1 cellular context compared by ENCODE assay signal in the genomic region with DNA sequence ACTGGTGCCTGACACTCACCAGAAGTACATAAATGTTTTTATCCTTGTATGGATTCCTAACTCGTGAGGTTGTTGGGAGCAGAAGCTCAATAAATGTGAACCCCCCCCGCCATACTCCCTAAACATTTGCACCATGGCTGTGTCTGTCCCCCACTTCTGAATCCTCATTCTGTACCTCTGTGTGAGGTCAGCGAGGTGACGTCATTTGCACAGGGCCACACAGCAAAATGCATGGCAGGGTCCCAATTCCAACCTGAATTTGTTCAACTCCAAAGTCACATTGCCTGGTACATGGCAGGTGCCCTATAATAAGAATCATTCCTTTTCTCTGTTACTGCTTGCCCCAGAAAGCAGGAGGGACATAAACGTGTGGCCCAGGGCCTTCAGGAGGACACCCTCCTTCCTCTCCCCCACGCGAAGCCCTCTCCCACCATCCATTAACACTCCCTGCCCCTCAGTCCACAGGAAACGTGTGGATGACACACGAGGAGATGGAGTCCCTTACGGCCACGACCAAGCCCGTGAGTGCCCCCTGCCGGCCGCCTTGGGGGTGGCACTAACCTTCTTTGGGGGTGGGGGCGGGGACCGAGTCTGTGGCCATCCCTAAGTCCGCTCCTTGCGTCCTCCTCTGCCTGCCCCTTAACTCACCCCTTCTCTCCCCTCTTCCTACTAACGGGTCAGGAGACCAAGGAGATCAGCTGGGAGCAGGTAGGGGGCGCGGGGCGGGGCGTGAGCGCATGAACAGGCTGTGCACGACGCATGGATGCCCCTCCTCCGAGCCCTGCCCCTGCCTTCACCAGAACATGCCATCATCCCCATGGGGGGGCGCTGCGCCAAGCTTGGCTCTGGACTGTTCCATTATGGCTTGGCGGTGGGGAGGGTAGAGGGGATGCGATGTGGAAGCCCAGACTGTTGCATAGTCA.
TF ChIP-seq lines count a peak whose summit lies in the region.

No MANE protein-coding gene starts in this region.

TF ChIP-seq in K562, 482 proteins besides CTCF, POLR2A, EP300 and RAD21 (continued from another document and continues in another):
- TF ChIP-seq, protein P1, sequence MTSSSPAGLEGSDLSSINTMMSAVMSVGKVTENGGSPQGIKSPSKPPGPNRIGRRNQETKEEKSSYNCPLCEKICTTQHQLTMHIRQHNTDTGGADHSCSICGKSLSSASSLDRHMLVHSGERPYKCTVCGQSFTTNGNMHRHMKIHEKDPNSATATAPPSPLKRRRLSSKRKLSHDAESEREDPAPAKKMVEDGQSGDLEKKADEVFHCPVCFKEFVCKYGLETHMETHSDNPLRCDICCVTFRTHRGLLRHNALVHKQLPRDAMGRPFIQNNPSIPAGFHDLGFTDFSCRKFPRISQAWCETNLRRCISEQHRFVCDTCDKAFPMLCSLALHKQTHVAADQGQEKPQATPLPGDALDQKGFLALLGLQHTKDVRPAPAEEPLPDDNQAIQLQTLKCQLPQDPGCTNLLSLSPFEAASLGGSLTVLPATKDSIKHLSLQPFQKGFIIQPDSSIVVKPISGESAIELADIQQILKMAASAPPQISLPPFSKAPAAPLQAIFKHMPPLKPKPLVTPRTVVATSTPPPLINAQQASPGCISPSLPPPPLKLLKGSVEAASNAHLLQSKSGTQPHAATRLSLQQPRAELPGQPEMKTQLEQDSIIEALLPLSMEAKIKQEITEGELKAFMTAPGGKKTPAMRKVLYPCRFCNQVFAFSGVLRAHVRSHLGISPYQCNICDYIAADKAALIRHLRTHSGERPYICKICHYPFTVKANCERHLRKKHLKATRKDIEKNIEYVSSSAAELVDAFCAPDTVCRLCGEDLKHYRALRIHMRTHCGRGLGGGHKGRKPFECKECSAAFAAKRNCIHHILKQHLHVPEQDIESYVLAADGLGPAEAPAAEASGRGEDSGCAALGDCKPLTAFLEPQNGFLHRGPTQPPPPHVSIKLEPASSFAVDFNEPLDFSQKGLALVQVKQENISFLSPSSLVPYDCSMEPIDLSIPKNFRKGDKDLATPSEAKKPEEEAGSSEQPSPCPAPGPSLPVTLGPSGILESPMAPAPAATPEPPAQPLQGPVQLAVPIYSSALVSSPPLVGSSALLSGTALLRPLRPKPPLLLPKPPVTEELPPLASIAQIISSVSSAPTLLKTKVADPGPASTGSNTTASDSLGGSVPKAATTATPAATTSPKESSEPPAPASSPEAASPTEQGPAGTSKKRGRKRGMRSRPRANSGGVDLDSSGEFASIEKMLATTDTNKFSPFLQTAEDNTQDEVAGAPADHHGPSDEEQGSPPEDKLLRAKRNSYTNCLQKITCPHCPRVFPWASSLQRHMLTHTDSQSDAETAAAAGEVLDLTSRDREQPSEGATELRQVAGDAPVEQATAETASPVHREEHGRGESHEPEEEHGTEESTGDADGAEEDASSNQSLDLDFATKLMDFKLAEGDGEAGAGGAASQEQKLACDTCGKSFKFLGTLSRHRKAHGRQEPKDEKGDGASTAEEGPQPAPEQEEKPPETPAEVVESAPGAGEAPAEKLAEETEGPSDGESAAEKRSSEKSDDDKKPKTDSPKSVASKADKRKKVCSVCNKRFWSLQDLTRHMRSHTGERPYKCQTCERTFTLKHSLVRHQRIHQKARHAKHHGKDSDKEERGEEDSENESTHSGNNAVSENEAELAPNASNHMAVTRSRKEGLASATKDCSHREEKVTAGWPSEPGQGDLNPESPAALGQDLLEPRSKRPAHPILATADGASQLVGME (CRISPR knock-in tag; IDR thresholded peaks at IDR 0.05), result no peak
- TF ChIP-seq, protein P2, sequence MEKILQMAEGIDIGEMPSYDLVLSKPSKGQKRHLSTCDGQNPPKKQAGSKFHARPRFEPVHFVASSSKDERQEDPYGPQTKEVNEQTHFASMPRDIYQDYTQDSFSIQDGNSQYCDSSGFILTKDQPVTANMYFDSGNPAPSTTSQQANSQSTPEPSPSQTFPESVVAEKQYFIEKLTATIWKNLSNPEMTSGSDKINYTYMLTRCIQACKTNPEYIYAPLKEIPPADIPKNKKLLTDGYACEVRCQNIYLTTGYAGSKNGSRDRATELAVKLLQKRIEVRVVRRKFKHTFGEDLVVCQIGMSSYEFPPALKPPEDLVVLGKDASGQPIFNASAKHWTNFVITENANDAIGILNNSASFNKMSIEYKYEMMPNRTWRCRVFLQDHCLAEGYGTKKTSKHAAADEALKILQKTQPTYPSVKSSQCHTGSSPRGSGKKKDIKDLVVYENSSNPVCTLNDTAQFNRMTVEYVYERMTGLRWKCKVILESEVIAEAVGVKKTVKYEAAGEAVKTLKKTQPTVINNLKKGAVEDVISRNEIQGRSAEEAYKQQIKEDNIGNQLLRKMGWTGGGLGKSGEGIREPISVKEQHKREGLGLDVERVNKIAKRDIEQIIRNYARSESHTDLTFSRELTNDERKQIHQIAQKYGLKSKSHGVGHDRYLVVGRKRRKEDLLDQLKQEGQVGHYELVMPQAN (IDR thresholded peaks at IDR 0.05; ENCODE audit: borderline replicate concordance), result peak; percentile 45; the same call in 1 of the 2 replicates
- TF ChIP-seq, protein P3, sequence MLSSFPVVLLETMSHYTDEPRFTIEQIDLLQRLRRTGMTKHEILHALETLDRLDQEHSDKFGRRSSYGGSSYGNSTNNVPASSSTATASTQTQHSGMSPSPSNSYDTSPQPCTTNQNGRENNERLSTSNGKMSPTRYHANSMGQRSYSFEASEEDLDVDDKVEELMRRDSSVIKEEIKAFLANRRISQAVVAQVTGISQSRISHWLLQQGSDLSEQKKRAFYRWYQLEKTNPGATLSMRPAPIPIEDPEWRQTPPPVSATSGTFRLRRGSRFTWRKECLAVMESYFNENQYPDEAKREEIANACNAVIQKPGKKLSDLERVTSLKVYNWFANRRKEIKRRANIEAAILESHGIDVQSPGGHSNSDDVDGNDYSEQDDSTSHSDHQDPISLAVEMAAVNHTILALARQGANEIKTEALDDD (IDR thresholded peaks at IDR 0.05), result no peak
- TF ChIP-seq RB1 (IDR thresholded peaks at IDR 0.05; ENCODE audit: low read depth), result peak; percentile 7
- TF ChIP-seq SMAD4 (CRISPR knock-in tag; conservative IDR thresholded peaks at IDR 0.05), result no peak
- TF ChIP-seq ZNF174 (CRISPR knock-in tag; IDR thresholded peaks at IDR 0.05), result no peak
- TF ChIP-seq BCLAF1 (IDR thresholded peaks at IDR 0.05; ENCODE audit: borderline replicate concordance in 1 of 2, control insufficient read depth in 1 of 2, low read depth in 2 of 2, low read length in 1 of 2), result peak in 1 of 2 experiments; percentile 86; a peak in 2 of 4 replicates
- no peak for TF ChIP-seq BRD4 (IDR thresholded peaks at IDR 0.05)
- TF ChIP-seq, protein P4, sequence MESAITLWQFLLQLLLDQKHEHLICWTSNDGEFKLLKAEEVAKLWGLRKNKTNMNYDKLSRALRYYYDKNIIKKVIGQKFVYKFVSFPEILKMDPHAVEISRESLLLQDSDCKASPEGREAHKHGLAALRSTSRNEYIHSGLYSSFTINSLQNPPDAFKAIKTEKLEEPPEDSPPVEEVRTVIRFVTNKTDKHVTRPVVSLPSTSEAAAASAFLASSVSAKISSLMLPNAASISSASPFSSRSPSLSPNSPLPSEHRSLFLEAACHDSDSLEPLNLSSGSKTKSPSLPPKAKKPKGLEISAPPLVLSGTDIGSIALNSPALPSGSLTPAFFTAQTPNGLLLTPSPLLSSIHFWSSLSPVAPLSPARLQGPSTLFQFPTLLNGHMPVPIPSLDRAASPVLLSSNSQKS (CRISPR knock-in tag; IDR thresholded peaks at IDR 0.05), result no peak
- no peak for TF ChIP-seq ZNF3 (CRISPR knock-in tag; IDR thresholded peaks at IDR 0.05)
- TF ChIP-seq, protein P5, sequence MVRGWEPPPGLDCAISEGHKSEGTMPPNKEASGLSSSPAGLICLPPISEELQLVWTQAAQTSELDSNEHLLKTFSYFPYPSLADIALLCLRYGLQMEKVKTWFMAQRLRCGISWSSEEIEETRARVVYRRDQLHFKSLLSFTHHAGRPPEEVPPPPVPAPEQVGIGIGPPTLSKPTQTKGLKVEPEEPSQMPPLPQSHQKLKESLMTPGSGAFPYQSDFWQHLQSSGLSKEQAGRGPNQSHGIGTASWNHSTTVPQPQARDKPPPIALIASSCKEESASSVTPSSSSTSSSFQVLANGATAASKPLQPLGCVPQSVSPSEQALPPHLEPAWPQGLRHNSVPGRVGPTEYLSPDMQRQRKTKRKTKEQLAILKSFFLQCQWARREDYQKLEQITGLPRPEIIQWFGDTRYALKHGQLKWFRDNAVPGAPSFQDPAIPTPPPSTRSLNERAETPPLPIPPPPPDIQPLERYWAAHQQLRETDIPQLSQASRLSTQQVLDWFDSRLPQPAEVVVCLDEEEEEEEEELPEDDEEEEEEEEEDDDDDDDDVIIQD (CRISPR knock-in tag; IDR thresholded peaks at IDR 0.05), result no peak
- TF ChIP-seq RFX1 (IDR thresholded peaks at IDR 0.05), result no peak
- peak; percentile 52; the same call in 1 of the 2 replicates for TF ChIP-seq ZBTB7A (IDR thresholded peaks at IDR 0.05; ENCODE audit: borderline replicate concordance, control insufficient read depth, low read depth, low read length)
- TF ChIP-seq ZNF589 (CRISPR knock-in tag; IDR thresholded peaks at IDR 0.05; ENCODE audit: low read depth), result no peak
- no peak for TF ChIP-seq NFE2L1 (tag; IDR thresholded peaks at IDR 0.05; ENCODE audit: borderline replicate concordance, low read depth)
- TF ChIP-seq, protein P6, sequence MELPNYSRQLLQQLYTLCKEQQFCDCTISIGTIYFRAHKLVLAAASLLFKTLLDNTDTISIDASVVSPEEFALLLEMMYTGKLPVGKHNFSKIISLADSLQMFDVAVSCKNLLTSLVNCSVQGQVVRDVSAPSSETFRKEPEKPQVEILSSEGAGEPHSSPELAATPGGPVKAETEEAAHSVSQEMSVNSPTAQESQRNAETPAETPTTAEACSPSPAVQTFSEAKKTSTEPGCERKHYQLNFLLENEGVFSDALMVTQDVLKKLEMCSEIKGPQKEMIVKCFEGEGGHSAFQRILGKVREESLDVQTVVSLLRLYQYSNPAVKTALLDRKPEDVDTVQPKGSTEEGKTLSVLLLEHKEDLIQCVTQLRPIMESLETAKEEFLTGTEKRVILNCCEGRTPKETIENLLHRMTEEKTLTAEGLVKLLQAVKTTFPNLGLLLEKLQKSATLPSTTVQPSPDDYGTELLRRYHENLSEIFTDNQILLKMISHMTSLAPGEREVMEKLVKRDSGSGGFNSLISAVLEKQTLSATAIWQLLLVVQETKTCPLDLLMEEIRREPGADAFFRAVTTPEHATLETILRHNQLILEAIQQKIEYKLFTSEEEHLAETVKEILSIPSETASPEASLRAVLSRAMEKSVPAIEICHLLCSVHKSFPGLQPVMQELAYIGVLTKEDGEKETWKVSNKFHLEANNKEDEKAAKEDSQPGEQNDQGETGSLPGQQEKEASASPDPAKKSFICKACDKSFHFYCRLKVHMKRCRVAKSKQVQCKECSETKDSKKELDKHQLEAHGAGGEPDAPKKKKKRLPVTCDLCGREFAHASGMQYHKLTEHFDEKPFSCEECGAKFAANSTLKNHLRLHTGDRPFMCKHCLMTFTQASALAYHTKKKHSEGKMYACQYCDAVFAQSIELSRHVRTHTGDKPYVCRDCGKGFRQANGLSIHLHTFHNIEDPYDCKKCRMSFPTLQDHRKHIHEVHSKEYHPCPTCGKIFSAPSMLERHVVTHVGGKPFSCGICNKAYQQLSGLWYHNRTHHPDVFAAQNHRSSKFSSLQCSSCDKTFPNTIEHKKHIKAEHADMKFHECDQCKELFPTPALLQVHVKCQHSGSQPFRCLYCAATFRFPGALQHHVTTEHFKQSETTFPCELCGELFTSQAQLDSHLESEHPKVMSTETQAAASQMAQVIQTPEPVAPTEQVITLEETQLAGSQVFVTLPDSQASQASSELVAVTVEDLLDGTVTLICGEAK (IDR thresholded peaks at IDR 0.05), result no peak
- TF ChIP-seq, protein P6 (CRISPR knock-in tag; IDR thresholded peaks at IDR 0.05), result no peak
- no peak for TF ChIP-seq HSF4 (CRISPR knock-in tag; IDR thresholded peaks at IDR 0.05; ENCODE audit: borderline replicate concordance)
- peak; percentile 98 for TF ChIP-seq ATF7 (IDR thresholded peaks at IDR 0.05)
